In genomic region chr16:27319257-27319965, GRCh38 we compare ENCODE assay signal across 2 cellular contexts.
A peak's percentile ranks its signal among the peaks of the same experiment; 100 is the strongest.
TF ChIP-seq lines count a peak whose summit lies in the region.

No MANE protein-coding gene starts in this region.

TF ChIP-seq in HepG2, 621 proteins besides CTCF, POLR2A, EP300 and RAD21:
- TF ChIP-seq ZMYM3 (CRISPR knock-in tag; IDR thresholded peaks at IDR 0.05), result 0 out of 2 replicates have a peak, but pooled peaks have one; percentile 2
- TF ChIP-seq HNF4G (IDR thresholded peaks at IDR 0.05; ENCODE audit: borderline replicate concordance, low read depth, low read length), result no peak
- TF ChIP-seq HNF4G (CRISPR knock-in tag; IDR thresholded peaks at IDR 0.05; ENCODE audit: borderline replicate concordance, low read depth), result no peak
- TF ChIP-seq THYN1 (CRISPR knock-in tag; IDR thresholded peaks at IDR 0.05; ENCODE audit: borderline replicate concordance, low read depth), result no peak
- TF ChIP-seq ZFP36 (IDR thresholded peaks at IDR 0.05; ENCODE audit: borderline replicate concordance, low read depth, low read length, partially characterized antibody), result no peak
- no peak for TF ChIP-seq ZNF879 (CRISPR knock-in tag; IDR thresholded peaks at IDR 0.05)
- TF ChIP-seq ZNF768 (CRISPR knock-in tag; IDR thresholded peaks at IDR 0.05), result peak; percentile 46; the same call in 1 of the 2 replicates
- no peak for TF ChIP-seq CHCHD3 (CRISPR knock-in tag; IDR thresholded peaks at IDR 0.05)
- TF ChIP-seq MAFF (IDR thresholded peaks at IDR 0.05; ENCODE audit: low read depth, low read length), result no peak

TF ChIP-seq in SK-N-SH, 30 proteins besides CTCF, POLR2A, EP300 and RAD21:
- TF ChIP-seq ZBTB33 (IDR thresholded peaks at IDR 0.05; ENCODE audit: borderline replicate concordance, low read depth) (no peak), MAX (IDR thresholded peaks at IDR 0.05; ENCODE audit: low read depth) (no peak), NFIC (IDR thresholded peaks at IDR 0.05; ENCODE audit: borderline replicate concordance) (no peak), TCF12 (IDR thresholded peaks at IDR 0.05) (no peak), FOSL2 (IDR thresholded peaks at IDR 0.05; ENCODE audit: borderline replicate concordance, low read depth) (no peak), RFX5 (IDR thresholded peaks at IDR 0.05; ENCODE audit: low read length) (no peak), GABPA (IDR thresholded peaks at IDR 0.05; ENCODE audit: low read depth) (no peak)
